8 cellular contexts compared by ENCODE assay signal in the genomic region with DNA sequence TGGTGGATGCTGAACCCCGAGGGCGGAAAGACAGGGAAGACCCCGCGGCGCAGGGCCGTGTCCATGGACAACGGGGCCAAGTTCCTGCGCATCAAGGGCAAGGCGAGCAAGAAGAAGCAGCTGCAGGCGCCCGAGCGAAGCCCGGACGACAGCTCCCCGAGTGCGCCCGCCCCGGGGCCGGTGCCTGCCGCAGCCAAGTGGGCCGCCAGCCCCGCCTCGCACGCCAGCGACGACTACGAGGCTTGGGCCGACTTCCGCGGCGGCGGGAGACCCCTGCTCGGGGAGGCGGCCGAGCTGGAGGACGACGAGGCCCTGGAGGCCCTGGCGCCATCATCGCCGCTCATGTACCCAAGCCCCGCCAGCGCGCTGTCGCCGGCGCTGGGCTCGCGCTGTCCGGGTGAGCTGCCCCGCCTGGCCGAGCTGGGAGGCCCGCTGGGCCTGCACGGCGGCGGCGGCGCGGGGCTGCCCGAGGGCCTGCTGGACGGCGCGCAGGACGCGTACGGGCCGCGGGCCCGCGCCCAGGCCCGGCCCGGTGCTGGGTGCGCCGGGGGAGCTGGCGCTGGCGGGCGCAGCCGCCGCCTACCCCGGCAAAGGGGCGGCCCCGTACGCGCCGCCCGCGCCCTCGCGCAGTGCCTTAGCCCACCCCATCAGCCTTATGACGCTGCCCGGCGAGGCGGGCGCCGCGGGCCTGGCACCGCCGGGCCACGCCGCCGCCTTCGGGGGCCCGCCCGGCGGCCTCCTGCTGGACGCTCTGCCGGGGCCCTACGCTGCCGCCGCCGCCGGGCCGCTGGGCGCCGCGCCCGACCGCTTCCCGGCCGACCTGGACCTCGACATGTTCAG. TPM values are rescaled to one million over a fixed set of nuclear protein-coding genes. Genes with fewer than 3 reads are reported as not detected.
DNase-seq lines count a peak whose midpoint lies in the region; ATAC-seq and TF ChIP-seq lines count a peak whose summit lies in the region.

No MANE protein-coding gene starts in this region.

- DNase-seq in activated effector memory CD4-positive, alpha-beta T cell treated with anti-CD3 and anti-CD28 coated beads, Interleukin-2, amount 50 U/mL, for 16 hours, result peak; percentile 76
- DNase-seq in activated effector memory CD4-positive, alpha-beta T cell treated with Interleukin-2 at 50 U/mL for 16 hours, result no peak
- no peak for DNase-seq in activated T-helper 1 cell treated with anti-CD3 and anti-CD28 coated beads, Interleukin-12 subunit alpha, Interleukin-12 subunit beta, Interleukin-2, Interleukin-4 antibody, amounts not matched to agents 30 ng/mL and 10 ng/mL and 1 ng/mL, durations not matched to agents 14 hours and 24 hours and 36 hours (ENCODE audit: low spot score)
- no peak for DNase-seq in fibroblast of the aortic adventitia (ENCODE audit: low read depth)
- DNase-seq in neural progenitor cell (ENCODE audit: low spot score), result peak; percentile 78
- no peak for DNase-seq in midbrain (lab: John Stamatoyannopoulos, UW)

- no peaks in the 10 kb centered on the region for H3K9me3 ChIP-seq in neural progenitor cell (ENCODE audit: low read depth)

- H3K27me3 ChIP-seq in neural progenitor cell, result peaks cover 78% of the 10 kb centered on the region

- H3K79me2 ChIP-seq in neural progenitor cell (ENCODE audit: low read depth), result no peaks in the 10 kb centered on the region

- no peak overlapping the region for H3K27ac Mint-ChIP-seq in activated T-helper 1 cell treated with anti-CD3 and anti-CD28 coated beads, Interleukin-12 subunit alpha, Interleukin-12 subunit beta, Interleukin-2, Interleukin-4 antibody, amounts not matched to agents 30 ng/mL and 10 ng/mL and 1 ng/mL, durations not matched to agents 14 hours and 24 hours and 36 hours
- no peak overlapping the region for H3K27ac Mint-ChIP-seq in neural progenitor cell

- peak overlapping the region; percentile 74 for H3K4me3 Mint-ChIP-seq in activated T-helper 1 cell treated with anti-CD3 and anti-CD28 coated beads, Interleukin-12 subunit alpha, Interleukin-12 subunit beta, Interleukin-2, Interleukin-4 antibody, amounts not matched to agents 30 ng/mL and 10 ng/mL and 1 ng/mL, durations not matched to agents 14 hours and 24 hours and 36 hours
- peak overlapping the region; percentile 76 for H3K4me3 Mint-ChIP-seq in neural progenitor cell

- H3K4me1 Mint-ChIP-seq in activated T-helper 1 cell treated with anti-CD3 and anti-CD28 coated beads, Interleukin-12 subunit alpha, Interleukin-12 subunit beta, Interleukin-2, Interleukin-4 antibody, amounts not matched to agents 30 ng/mL and 10 ng/mL and 1 ng/mL, durations not matched to agents 14 hours and 24 hours and 36 hours (ENCODE audit: low read depth), result peaks cover 12% of the 10 kb centered on the region
- peaks cover 34% of the 10 kb centered on the region for H3K4me1 Mint-ChIP-seq in neural progenitor cell

- intact Hi-C loops in activated T-helper 1 cell treated with anti-CD3 and anti-CD28 coated beads, Interleukin-12 subunit alpha, Interleukin-12 subunit beta, Interleukin-2, Interleukin-4 antibody, amounts not matched to agents 30 ng/mL and 10 ng/mL and 1 ng/mL, durations not matched to agents 14 hours and 24 hours and 36 hours (cut with micrococcal nuclease), result loop anchor here (1.0 kb wide), 1 partner anchor 21 kb away; the partner anchor contains the start of gene FOXO6

- no peaks in the 10 kb centered on the region for H3K9me3 Mint-ChIP-seq in activated T-helper 1 cell treated with anti-CD3 and anti-CD28 coated beads, Interleukin-12 subunit alpha, Interleukin-12 subunit beta, Interleukin-2, Interleukin-4 antibody, amounts not matched to agents 30 ng/mL and 10 ng/mL and 1 ng/mL, durations not matched to agents 14 hours and 24 hours and 36 hours
- peaks cover 5% of the 10 kb centered on the region for H3K9me3 Mint-ChIP-seq in neural progenitor cell

- H3K36me3 ChIP-seq in neural progenitor cell, result no peaks in the 10 kb centered on the region

- H3K27ac ChIP-seq in neural progenitor cell, result no peak overlapping the region

- H3F3A ChIP-seq in neural progenitor cell (ENCODE audit: low read depth), result peaks cover 29% of the 10 kb centered on the region

- H3K27me3 Mint-ChIP-seq in activated T-helper 1 cell treated with anti-CD3 and anti-CD28 coated beads, Interleukin-12 subunit alpha, Interleukin-12 subunit beta, Interleukin-2, Interleukin-4 antibody, amounts not matched to agents 30 ng/mL and 10 ng/mL and 1 ng/mL, durations not matched to agents 14 hours and 24 hours and 36 hours (ENCODE audit: insufficient read depth), result peaks cover 62% of the 10 kb centered on the region
- peaks cover 48% of the 10 kb centered on the region for H3K27me3 Mint-ChIP-seq in neural progenitor cell (ENCODE audit: insufficient read depth, low read depth)

- peaks cover 38% of the 10 kb centered on the region for H3K4me1 ChIP-seq in neural progenitor cell

- H3K9ac ChIP-seq in neural progenitor cell, result no peak overlapping the region

- TF ChIP-seq CTCF in fibroblast of the aortic adventitia (IDR thresholded peaks at IDR 0.05; ENCODE audit: insufficient read depth, low read length) (no peak), neural progenitor cell (IDR thresholded peaks at IDR 0.05) (no peak)

- no peak for ATAC-seq in GM19395 (IDR thresholded peaks at IDR 0.05; ENCODE audit: unreplicated experiment)
- ATAC-seq in HG02840 (IDR thresholded peaks at IDR 0.05; ENCODE audit: low FRiP score, unreplicated experiment), result no peak

- peak overlapping the region; percentile 84 for H3K4me2 ChIP-seq in neural progenitor cell

- peak overlapping the region; percentile 37 for H3K4me3 ChIP-seq in fibroblast of the aortic adventitia (ENCODE audit: low read depth, low read length)
- peak overlapping the region; percentile 52 for H3K4me3 ChIP-seq in neural progenitor cell

- H2AFZ ChIP-seq in neural progenitor cell (replicated peaks), result peak overlapping the region; percentile 69

- peaks cover 22% of the 10 kb centered on the region for H4K20me1 ChIP-seq in neural progenitor cell (ENCODE audit: low read depth)

- H3K36me3 Mint-ChIP-seq in activated T-helper 1 cell treated with anti-CD3 and anti-CD28 coated beads, Interleukin-12 subunit alpha, Interleukin-12 subunit beta, Interleukin-2, Interleukin-4 antibody, amounts not matched to agents 30 ng/mL and 10 ng/mL and 1 ng/mL, durations not matched to agents 14 hours and 24 hours and 36 hours (ENCODE audit: low read depth), result no peaks in the 10 kb centered on the region
- H3K36me3 Mint-ChIP-seq in neural progenitor cell, result no peaks in the 10 kb centered on the region

RNA-seq across cellular contexts. Expression of gene FOXO6, which starts 20.7 kb away (rescaled TPM):
- not detected in 2 replicates for total RNA-seq in activated T-helper 1 cell treated with anti-CD3 and anti-CD28 coated beads, Interleukin-12 subunit alpha, Interleukin-12 subunit beta, Interleukin-2, Interleukin-4 antibody, amounts not matched to agents 30 ng/mL and 10 ng/mL and 1 ng/mL, durations not matched to agents 14 hours and 24 hours and 36 hours
- not detected in 2 replicates for total RNA-seq in fibroblast of the aortic adventitia (ENCODE audit: low replicate concordance)
- 2.1 TPM in 1 of 2 replicates, not detected in the other for total RNA-seq in neural progenitor cell (ENCODE audit: low replicate concordance)

Comparison
In these comparisons a context has a peak if more than half of its experiments do, and no peak if none do; other contexts are left out.
1. DNase-seq: peak in activated effector memory CD4-positive, alpha-beta T cell treated with anti-CD3 and anti-CD28 coated beads, Interleukin-2, amount 50 U/mL, for 16 hours (single experiment) and neural progenitor cell (single experiment); none in activated effector memory CD4-positive, alpha-beta T cell treated with Interleukin-2 at 50 U/mL for 16 hours (single experiment), activated T-helper 1 cell treated with anti-CD3 and anti-CD28 coated beads, Interleukin-12 subunit alpha, Interleukin-12 subunit beta, Interleukin-2, Interleukin-4 antibody, amounts not matched to agents 30 ng/mL and 10 ng/mL and 1 ng/mL, durations not matched to agents 14 hours and 24 hours and 36 hours (single experiment), fibroblast of the aortic adventitia (single experiment) and midbrain (single experiment).